ENCODE assay signal across 6 cellular contexts in the genomic region with DNA sequence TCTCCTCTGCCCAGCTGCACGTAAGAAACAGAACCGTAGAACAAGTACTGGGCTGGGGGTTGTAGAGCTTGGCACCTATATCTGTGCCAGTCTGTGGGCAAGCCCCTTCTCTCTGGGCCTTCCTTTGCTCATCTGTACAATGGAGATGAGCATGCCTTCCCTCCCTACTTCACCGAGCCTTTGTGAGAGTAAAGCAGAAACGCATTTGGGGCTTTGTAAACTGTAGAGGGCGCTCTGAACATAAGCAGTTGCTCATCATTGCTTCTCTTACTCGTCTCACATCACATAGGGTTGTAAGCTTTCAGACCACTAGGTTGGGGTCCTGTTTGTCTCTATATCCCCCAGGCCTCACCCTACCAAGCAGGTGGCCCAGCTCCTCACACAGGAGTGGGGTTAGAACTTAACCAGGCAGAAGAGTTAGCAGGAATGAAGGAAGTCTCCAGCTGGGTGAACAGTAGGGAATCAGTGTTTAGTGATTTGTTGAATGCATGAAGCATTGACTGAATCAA. TPM values are rescaled to one million over a fixed set of nuclear protein-coding genes. Genes with fewer than 3 reads are reported as not detected.
A peak's percentile ranks its signal among the peaks of the same experiment; 100 is the strongest.
DNase-seq lines count a peak whose midpoint lies in the region; FAIRE-seq and TF ChIP-seq lines count a peak whose summit lies in the region.

No MANE protein-coding gene starts in this region.

- H3K9me2 ChIP-seq in hepatocyte (replicated peaks; ENCODE audit: insufficient read depth): no peaks in the 10 kb centered on the region

- peaks cover 11% of the 10 kb centered on the region for H3K4me1 ChIP-seq in hepatocyte (ENCODE audit: insufficient read depth)
- H3K4me1 ChIP-seq in effector memory CD4-positive, alpha-beta T cell (ENCODE audit: control insufficient read depth, insufficient read depth, low read length, poor library complexity, severe bottlenecking): peaks cover 11% of the 10 kb centered on the region

- H3K79me2 ChIP-seq in hepatocyte: no peaks in the 10 kb centered on the region

- peak; percentile 65 for TF ChIP-seq CTCF in hepatocyte (IDR thresholded peaks at IDR 0.05; ENCODE audit: poor library complexity)

- H3K9me3 ChIP-seq in hepatocyte (ENCODE audit: low read depth) (no peaks in the 10 kb centered on the region), MG63 (no peaks in the 10 kb centered on the region)
- no peaks in the 10 kb centered on the region for H3K9me3 ChIP-seq in effector memory CD4-positive, alpha-beta T cell (ENCODE audit: control insufficient read depth, low read length)

- H3K36me3 ChIP-seq in hepatocyte (replicated peaks; ENCODE audit: insufficient read depth, low read depth) (no peaks in the 10 kb centered on the region), MG63 (no peaks in the 10 kb centered on the region; the same call in 1 of the 2 replicates)
- H3K36me3 ChIP-seq in effector memory CD4-positive, alpha-beta T cell (ENCODE audit: control insufficient read depth, insufficient read depth, low read length): no peaks in the 10 kb centered on the region

- no peaks in the 10 kb centered on the region for H3K27me3 ChIP-seq in hepatocyte
- 0 out of 2 replicates have a peak, but pooled peaks cover 2% of the 10 kb centered on the region for H3K27me3 ChIP-seq in MG63
- no peaks in the 10 kb centered on the region for H3K27me3 ChIP-seq in effector memory CD4-positive, alpha-beta T cell (replicated peaks; ENCODE audit: control insufficient read depth, insufficient read depth, low read length, poor library complexity, severe bottlenecking)

- DNase-seq in CD1c-positive myeloid dendritic cell (ENCODE audit: extremely low spot score): peak; percentile 71
- peak; percentile 73 for DNase-seq in HTR-8/SVneo (ENCODE audit: insufficient read length, low spot score)
- peak; percentile 63 for DNase-seq in SW480 (ENCODE audit: low spot score)
- peak; percentile 75 for DNase-seq in hepatocyte (ENCODE audit: low spot score)
- no peak for DNase-seq in MG63
- DNase-seq in effector memory CD4-positive, alpha-beta T cell: no peak

- H3K27ac ChIP-seq in hepatocyte: no peak overlapping the region
- no peak overlapping the region for H3K27ac ChIP-seq in effector memory CD4-positive, alpha-beta T cell (ENCODE audit: insufficient read depth, low read length, poor library complexity, severe bottlenecking)

- H2AFZ ChIP-seq in hepatocyte: no peak overlapping the region

- H3K4me3 ChIP-seq in hepatocyte (no peak overlapping the region), MG63 (no peak overlapping the region)
- H3K4me3 ChIP-seq in effector memory CD4-positive, alpha-beta T cell (ENCODE audit: insufficient read depth, low read depth, low read length, poor library complexity, severe bottlenecking): no peak overlapping the region

- FAIRE-seq in HTR-8/SVneo (lab: Jason Lieb, UNC): peak; percentile 64

- WGBS in hepatocyte (ENCODE audit: low lambda C conversion rate, missing lambda C conversion rate): 32% methylated on average over 6 of the region's 6 CpGs

- H4K20me1 ChIP-seq in hepatocyte (ENCODE audit: insufficient read depth, poor library complexity, severe bottlenecking): no peaks in the 10 kb centered on the region

- H3K4me2 ChIP-seq in hepatocyte: no peak overlapping the region

RNA-seq across cellular contexts. Expression of gene SAMD14, which starts 15.1 kb away (rescaled TPM):
- 2.4 and 3.1 TPM in 2 replicates for total RNA-seq in hepatocyte
- 3.1 and 4.2 TPM in 2 replicates for polyA plus RNA-seq in hepatocyte
- not detected in 2 replicates for total RNA-seq in MG63 (2014; rRNA removed; shearing (Covaris generic); ENCODE audit: low replicate concordance)

RNA-seq across cellular contexts. Expression of gene PDK2, which starts 19.8 kb away (rescaled TPM):
- total RNA-seq in hepatocyte: 35.5 and 42.7 TPM in 2 replicates
- polyA plus RNA-seq in hepatocyte: 55.8 and 56.9 TPM in 2 replicates
- 16.9 and 25.8 TPM in 2 replicates for total RNA-seq in MG63 (2014; rRNA removed; shearing (Covaris generic); ENCODE audit: low replicate concordance)

RNA-seq across cellular contexts. Expression of gene PPP1R9B, which starts 35.6 kb away (rescaled TPM):
- 22.5 and 26.2 TPM in 2 replicates for total RNA-seq in hepatocyte
- polyA plus RNA-seq in hepatocyte: 5.1 and 6.7 TPM in 2 replicates
- total RNA-seq in MG63 (2014; rRNA removed; shearing (Covaris generic); ENCODE audit: low replicate concordance): 56.1 and 68.2 TPM in 2 replicates

RNA-seq across cellular contexts. Expression of gene SGCA, which starts 50.9 kb away (rescaled TPM):
- 0.37 TPM in 1 of 2 replicates, not detected in the other for total RNA-seq in hepatocyte
- 0.83 and 2.2 TPM in 2 replicates for polyA plus RNA-seq in hepatocyte
- 1.1 TPM in 1 of 2 replicates, not detected in the other for total RNA-seq in MG63 (2014; rRNA removed; shearing (Covaris generic); ENCODE audit: low replicate concordance)

RNA-seq across cellular contexts. Expression of gene ITGA3, which starts 59.0 kb away (rescaled TPM):
- total RNA-seq in hepatocyte: 26.3 and 28.5 TPM in 2 replicates
- 32.8 and 43.4 TPM in 2 replicates for polyA plus RNA-seq in hepatocyte
- total RNA-seq in MG63 (2014; rRNA removed; shearing (Covaris generic); ENCODE audit: low replicate concordance): 162 and 248 TPM in 2 replicates

Comparison
In these comparisons a context has a peak if more than half of its experiments do, and no peak if none do; other contexts are left out.
1. DNase-seq: peak in CD1c-positive myeloid dendritic cell (single experiment), HTR-8/SVneo (single experiment), SW480 (single experiment) and hepatocyte (single experiment); none in MG63 (single experiment) and effector memory CD4-positive, alpha-beta T cell (0 of 3).